1 cellular context compared by ENCODE assay signal in the genomic region with DNA sequence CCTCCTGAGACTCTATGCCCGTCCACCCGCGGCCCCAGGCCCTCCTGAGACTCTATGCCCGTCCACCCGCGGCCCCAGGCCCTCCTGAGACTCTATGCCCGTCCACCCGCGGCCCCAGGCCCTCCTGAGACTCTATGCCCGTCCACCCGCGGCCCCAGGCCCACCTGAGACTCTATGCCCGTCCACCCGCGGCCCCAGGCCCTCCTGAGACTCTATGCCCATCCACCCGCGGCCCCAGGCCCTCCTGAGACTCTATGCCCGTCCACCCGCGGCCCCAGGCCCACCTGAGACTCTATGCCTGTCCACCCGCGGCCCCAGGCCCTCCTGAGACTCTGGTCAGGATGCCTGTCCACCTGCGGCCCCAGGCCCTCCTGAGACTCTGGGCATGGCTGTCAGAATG.
TF ChIP-seq lines count a peak whose summit lies in the region.

No MANE protein-coding gene starts in this region.

TF ChIP-seq in HepG2, 621 proteins besides CTCF, POLR2A, EP300 and RAD21:
- TF ChIP-seq AGO2 (optimal IDR thresholded peaks at IDR 0.05; ENCODE audit: low read depth, low read length) (peak; percentile 29), ZNF546 (CRISPR knock-in tag; conservative IDR thresholded peaks at IDR 0.05) (0 out of 2 replicates have a peak, but pooled peaks have one; percentile 73), HNRNPL (IDR thresholded peaks at IDR 0.05; ENCODE audit: low read depth, low read length) (peak; percentile 64; the same call in 1 of the 2 replicates)
